ENCODE assay signal across 8 cellular contexts in genomic region chr10:80202934-80203834, GRCh38. TPM values are rescaled to one million over a fixed set of nuclear protein-coding genes. Genes with fewer than 3 reads are reported as not detected.
DNase-seq lines count a peak whose midpoint lies in the region; ATAC-seq, FAIRE-seq and TF ChIP-seq lines count a peak whose summit lies in the region.

No MANE protein-coding gene starts in this region.

- H3K9me3 Mint-ChIP-seq in astrocyte (ENCODE audit: unreplicated experiment) = peaks cover 2% of the 10 kb centered on the region

- peak overlapping the region; percentile 89 for H3K9ac ChIP-seq in astrocyte (ENCODE audit: low read length)

- H3K27me3 Mint-ChIP-seq in astrocyte (ENCODE audit: low read depth, unreplicated experiment) = no peaks in the 10 kb centered on the region

- peak overlapping the region; percentile 86 for H3K27ac ChIP-seq in astrocyte (ENCODE audit: low read depth, low read length)

- H3K9me3 ChIP-seq in astrocyte (ENCODE audit: insufficient read depth, low read depth, low read length) = no peaks in the 10 kb centered on the region

- peaks cover 44% of the 10 kb centered on the region for H3K4me1 Mint-ChIP-seq in astrocyte (ENCODE audit: low read depth, unreplicated experiment)

- peak overlapping the region; percentile 99 for H3K4me2 ChIP-seq in astrocyte (ENCODE audit: low read length)

- peaks cover 5% of the 10 kb centered on the region for H3K36me3 Mint-ChIP-seq in astrocyte (ENCODE audit: low read depth, unreplicated experiment)

- FAIRE-seq in astrocyte (lab: Jason Lieb, UNC) (peak; percentile 76), HTR-8/SVneo (lab: Jason Lieb, UNC) (no peak)

- peaks cover 84% of the 10 kb centered on the region for H3K79me2 ChIP-seq in astrocyte (ENCODE audit: insufficient read depth, low read length)

- peak; percentile 48 for ATAC-seq in GM19455 (IDR thresholded peaks at IDR 0.05; ENCODE audit: unreplicated experiment)
- ATAC-seq in HG03558 (IDR thresholded peaks at IDR 0.05; ENCODE audit: extremely low read depth, unreplicated experiment) = peak; percentile 52

- peaks cover 44% of the 10 kb centered on the region for H3K4me1 ChIP-seq in astrocyte (ENCODE audit: insufficient read depth, low read length)

- peak overlapping the region; percentile 95 for H3K4me3 Mint-ChIP-seq in astrocyte (ENCODE audit: unreplicated experiment)

- peak overlapping the region; percentile 91 for H3K27ac Mint-ChIP-seq in astrocyte (ENCODE audit: unreplicated experiment)

- TF ChIP-seq CTCF in astrocyte (IDR thresholded peaks at IDR 0.05; ENCODE audit: insufficient read depth, low read depth, low read length) = no peak

- peaks cover 61% of the 10 kb centered on the region for H4K20me1 ChIP-seq in astrocyte (ENCODE audit: insufficient read depth, low read length)

- no peaks in the 10 kb centered on the region for H3K36me3 ChIP-seq in astrocyte (ENCODE audit: insufficient read depth, low read length)

- H2AFZ ChIP-seq in astrocyte (ENCODE audit: low read depth, low read length) = no peak overlapping the region

- peak overlapping the region; percentile 79 for H3K4me3 ChIP-seq in astrocyte (ENCODE audit: insufficient read depth, low read depth, low read length)

- DNase-seq in DMS153 treated with DMSO at 0.1 percent for 48 hours (lab: John Stamatoyannopoulos, UW; ENCODE audit: unreplicated experiment) (peak; percentile 55), SW480 (ENCODE audit: low spot score) (peak; percentile 69), astrocyte (ENCODE audit: low read depth) (peak; percentile 89), iPS-NIHi7 (ENCODE audit: extremely low spot score) (peak; percentile 66), HTR-8/SVneo (ENCODE audit: insufficient read length, low spot score) (no peak)
- DNase-seq in stimulated activated CD4-positive, alpha-beta T cell treated with anti-CD3 and anti-CD28 coated beads, Interleukin-15, amount 100 ng/mL, for 24 hours = peak; percentile 82

- H3K27me3 ChIP-seq in astrocyte (ENCODE audit: insufficient read depth, low read length) = no peaks in the 10 kb centered on the region

RNA-seq across cellular contexts. Expression of gene ANXA11, which starts 2.2 kb away (rescaled TPM):
- 102 and 122 TPM in 2 replicates for total RNA-seq in astrocyte
